Comparison of ENCODE assay signal across 10 cellular contexts in the genomic region with DNA sequence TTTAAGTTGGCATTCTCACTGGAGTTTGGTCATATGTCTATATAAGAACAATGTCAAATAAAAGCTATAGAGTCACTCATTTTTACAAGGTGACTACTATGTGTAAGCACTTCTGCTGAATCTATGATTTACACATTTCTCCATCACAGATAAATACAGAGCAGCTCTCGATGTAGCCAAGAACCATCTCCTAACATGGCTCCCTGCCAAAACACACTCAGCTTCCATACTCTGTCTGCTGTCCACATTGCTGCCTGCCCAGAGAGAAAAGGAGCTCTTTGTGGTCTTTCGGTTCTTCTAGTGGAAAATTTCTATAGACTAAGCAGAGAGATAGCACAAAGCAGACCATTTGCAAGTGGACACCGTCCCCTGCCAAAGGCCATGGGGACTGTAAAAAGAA.
DNase-seq lines count a peak whose midpoint lies in the region; ATAC-seq, FAIRE-seq and TF ChIP-seq lines count a peak whose summit lies in the region.
"Had no signal": no experiment of that assay in that cellular context is flagged by ENCODE, and none has a peak within 500 bp of the region (broad histone marks: within the 10 kb centered on the region; RNA-seq: fewer than 3 reads in every experiment).

No MANE protein-coding gene starts in this region.

- DNase-seq in A673 (ENCODE audit: low spot score) (peak; percentile 18), HuH-7.5 (ENCODE audit: low spot score) (peak; percentile 7), SHP77 treated with DMSO at 0.1 percent for 48 hours (lab: John Stamatoyannopoulos, UW) (peak; percentile 94), left ventricle myocardium superior (no peak), stomach (no peak), D721Med (ENCODE audit: insufficient read length, low spot score) (no peak)
- DNase-seq in activated T-cell treated with anti-CD3 and anti-CD28 coated beads, Interleukin-2, amount 50 U/mL, for 24 hours, result no peak
- DNase-seq: CD4-positive, CD25-positive, alpha-beta regulatory T cell; spleen had no signal

- no peak for TF ChIP-seq EP300 in stomach (IDR thresholded peaks at IDR 0.05)

- no peak overlapping the region for H3K4me3 Mint-ChIP-seq in activated T-cell treated with anti-CD3 and anti-CD28 coated beads, Interleukin-2, amount 50 U/mL, for 24 hours
- H3K4me3 Mint-ChIP-seq: CD4-positive, CD25-positive, alpha-beta regulatory T cell had no signal

- no peak overlapping the region for H3K27ac Mint-ChIP-seq in activated T-cell treated with anti-CD3 and anti-CD28 coated beads, Interleukin-2, amount 50 U/mL, for 24 hours
- H3K27ac Mint-ChIP-seq: CD4-positive, CD25-positive, alpha-beta regulatory T cell had no signal

- no TSS peak for BruUV-seq in A673 (replicated peaks; lab: Mats Ljungman, UMichigan)

- H3K4me3 ChIP-seq in A673 (ENCODE audit: low read depth, low read length, poor library complexity, severe bottlenecking) (no peak overlapping the region), stomach (no peak overlapping the region)
- H3K4me3 ChIP-seq: spleen had no signal

- POLR2A ChIA-PET in A673 (lab: Charles Lee; ENCODE audit: low non-redundant PET), result no interaction called here

- WGBS in stomach, 5 donors, result 26 to 36% (median 33%) methylated on average over 3 of the region's 3 CpGs

- no peaks in the 10 kb centered on the region for H3K36me3 Mint-ChIP-seq in activated T-cell treated with anti-CD3 and anti-CD28 coated beads, Interleukin-2, amount 50 U/mL, for 24 hours (ENCODE audit: low read depth)

- peak; percentile 65 for ATAC-seq in left ventricle myocardium superior
- ATAC-seq in GM21528 (IDR thresholded peaks at IDR 0.05; ENCODE audit: low FRiP score, unreplicated experiment), result no peak

- no peak for FAIRE-seq in D721Med (lab: Jason Lieb, UNC)

- CTCF ChIA-PET in A673 (lab: Charles Lee), result no interaction called here

- H3K27me3 Mint-ChIP-seq in activated T-cell treated with anti-CD3 and anti-CD28 coated beads, Interleukin-2, amount 50 U/mL, for 24 hours, result no peaks in the 10 kb centered on the region

- no peaks in the 10 kb centered on the region for H3K4me1 Mint-ChIP-seq in activated T-cell treated with anti-CD3 and anti-CD28 coated beads, Interleukin-2, amount 50 U/mL, for 24 hours (ENCODE audit: low read depth)

- intact Hi-C loops in A673 (cut with micrococcal nuclease; ENCODE audit: unreplicated experiment) (no loop called here), left ventricle myocardium superior (cut with micrococcal nuclease) (no loop called here), stomach (cut with DNase I; ENCODE audit: low total_unique reads) (no loop called here)

- TF ChIP-seq POLR2A in stomach (IDR thresholded peaks at IDR 0.05), result no peak

- H3K27ac ChIP-seq in A673 (ENCODE audit: low read depth, low read length, poor library complexity, severe bottlenecking), result no peak overlapping the region
- no peak overlapping the region for H3K27ac ChIP-seq in stomach
- H3K27ac ChIP-seq: spleen had no signal

- no peaks in the 10 kb centered on the region for H3K9me3 Mint-ChIP-seq in activated T-cell treated with anti-CD3 and anti-CD28 coated beads, Interleukin-2, amount 50 U/mL, for 24 hours

- no peaks in the 10 kb centered on the region for H3K27me3 ChIP-seq in A673 (replicated peaks; ENCODE audit: insufficient read depth, low read depth, low read length, poor library complexity)
- H3K27me3 ChIP-seq in stomach, result no peaks in the 10 kb centered on the region
- H3K27me3 ChIP-seq: spleen had no signal

- no peak for TF ChIP-seq CTCF in A673 (conservative IDR thresholded peaks at IDR 0.05; ENCODE audit: low read depth, low read length)
- no peak for TF ChIP-seq CTCF in stomach (IDR thresholded peaks at IDR 0.05)
- TF ChIP-seq CTCF in D721Med (IDR thresholded peaks at IDR 0.05; ENCODE audit: insufficient read depth, missing control alignments), result no peak

- H3K36me3 ChIP-seq in A673 (ENCODE audit: insufficient read depth, low read length, poor library complexity, severe bottlenecking), result no peaks in the 10 kb centered on the region
- H3K36me3 ChIP-seq in stomach, result no peaks in the 10 kb centered on the region
- H3K36me3 ChIP-seq: spleen had no signal

- H3K9me3 ChIP-seq in A673 (ENCODE audit: low read depth, low read length, poor library complexity, severe bottlenecking) (no peaks in the 10 kb centered on the region), stomach (no peaks in the 10 kb centered on the region)
- H3K9me3 ChIP-seq: spleen had no signal

- no peaks in the 10 kb centered on the region for H3K4me1 ChIP-seq in A673 (ENCODE audit: insufficient read depth, low read length, poor library complexity, severe bottlenecking)
- H3K4me1 ChIP-seq in stomach, result peaks cover 0 to 7% (median 0%) of the 10 kb centered on the region in 4 donors
- H3K4me1 ChIP-seq: spleen had no signal

Comparison
In these comparisons a context has a peak if more than half of its experiments do, and no peak if none do; other contexts are left out.
1. DNase-seq: peak in A673 (single experiment), HuH-7.5 (single experiment) and SHP77 treated with DMSO at 0.1 percent for 48 hours (single experiment); none in left ventricle myocardium superior (single experiment), stomach (single experiment), activated T-cell treated with anti-CD3 and anti-CD28 coated beads, Interleukin-2, amount 50 U/mL, for 24 hours (single experiment) and D721Med (single experiment).